9 cellular contexts compared by ENCODE assay signal in genomic region chr15:41933771-41934170, GRCh38. TPM values are rescaled to one million over a fixed set of nuclear protein-coding genes. Genes with fewer than 3 reads are reported as not detected.
A peak's percentile ranks its signal among the peaks of the same experiment; 100 is the strongest.
DNase-seq lines count a peak whose midpoint lies in the region; ATAC-seq, FAIRE-seq and TF ChIP-seq lines count a peak whose summit lies in the region.
"Had no signal": no experiment of that assay in that cellular context is flagged by ENCODE, and none has a peak within 500 bp of the region (broad histone marks: within the 10 kb centered on the region; RNA-seq: fewer than 3 reads in every experiment).

No MANE protein-coding gene starts in this region.

- H2BK120ac ChIP-seq in IMR-90 (ENCODE audit: low read depth, low read length): peak overlapping the region; percentile 75

- H3K4me2 ChIP-seq in IMR-90 (ENCODE audit: low read depth, low read length): no peak overlapping the region
- H3K4me2 ChIP-seq in OCI-LY7 (ENCODE audit: low read length): no peak overlapping the region

- no peak overlapping the region for H3K4me3 ChIP-seq in IMR-90 (ENCODE audit: insufficient read depth, low read depth, low read length)
- no peak overlapping the region for H3K4me3 ChIP-seq in effector memory CD4-positive, alpha-beta T cell (ENCODE audit: insufficient read depth, low read depth, low read length, poor library complexity, severe bottlenecking)
- no peak overlapping the region for H3K4me3 ChIP-seq in pancreas
- no peak overlapping the region for H3K4me3 ChIP-seq in OCI-LY7 (ENCODE audit: low read depth, low read length, poor library complexity, severe bottlenecking)

- H4K91ac ChIP-seq in IMR-90 (ENCODE audit: insufficient read depth, low read depth, low read length): peak overlapping the region; percentile 54

- TF ChIP-seq CTCF in CD14-positive monocyte (IDR thresholded peaks at IDR 0.05) (no peak), IMR-90 (conservative IDR thresholded peaks at IDR 0.05; ENCODE audit: low read depth, low read length) (no peak), pancreas (IDR thresholded peaks at IDR 0.05) (no peak), OCI-LY7 (conservative IDR thresholded peaks at IDR 0.05; ENCODE audit: low read length) (no peak), GM20000 (IDR thresholded peaks at IDR 0.05; ENCODE audit: extremely low read depth, missing control alignments) (no peak)

- H3K27me3 ChIP-seq in IMR-90 (ENCODE audit: control insufficient read depth, insufficient read depth, low read length) (no peaks in the 10 kb centered on the region), pancreas (no peaks in the 10 kb centered on the region)
- H3K27me3 ChIP-seq in effector memory CD4-positive, alpha-beta T cell (replicated peaks; ENCODE audit: control insufficient read depth, insufficient read depth, low read length, poor library complexity, severe bottlenecking): no peaks in the 10 kb centered on the region

- TF ChIP-seq POLR2A in IMR-90 (IDR thresholded peaks at IDR 0.05; ENCODE audit: low read depth, low read length): no peak

- H3K4ac ChIP-seq in IMR-90 (ENCODE audit: low read depth, low read length): peak overlapping the region; percentile 80

- DNase-seq in CD14-positive monocyte (ENCODE audit: low spot score): peak; percentile 83
- peak; percentile 41 for DNase-seq in IMR-90
- no peak for DNase-seq in effector memory CD4-positive, alpha-beta T cell
- no peak for DNase-seq in pancreas
- no peak for DNase-seq in Ammon's horn (ENCODE audit: low spot score)
- no peak for DNase-seq in OCI-LY7 (ENCODE audit: low spot score)
- DNase-seq in GM20000 (ENCODE audit: low spot score): no peak
- DNase-seq in cerebellar nuclear complex (lab: John Stamatoyannopoulos, UW): no peak
- DNase-seq: GDM1 had no signal

- no peak overlapping the region; the same call in 1 of the 2 replicates for H3K23ac ChIP-seq in IMR-90 (ENCODE audit: low read depth, low read length)

- H2BK15ac ChIP-seq in IMR-90 (ENCODE audit: low read depth, low read length): peak overlapping the region; percentile 61; the same call in 1 of the 3 replicates

- peaks cover 75% of the 10 kb centered on the region for H3K4me1 Mint-ChIP-seq in CD14-positive monocyte

- peaks cover 39 to 80% of the 10 kb centered on the region in 2 experiments for H3K79me1 ChIP-seq in IMR-90 (ENCODE audit: low read depth in 1 of 2, low read length in 2 of 2)

- H3K9me3 ChIP-seq in IMR-90 (ENCODE audit: control insufficient read depth, insufficient read depth, low read length): no peaks in the 10 kb centered on the region
- no peaks in the 10 kb centered on the region for H3K9me3 ChIP-seq in effector memory CD4-positive, alpha-beta T cell (ENCODE audit: control insufficient read depth, low read length)
- no peaks in the 10 kb centered on the region for H3K9me3 ChIP-seq in pancreas
- no peaks in the 10 kb centered on the region for H3K9me3 ChIP-seq in OCI-LY7 (ENCODE audit: low read length)

- H3K9me1 ChIP-seq in IMR-90 (ENCODE audit: insufficient read depth, low read length): peaks cover 41% of the 10 kb centered on the region

- H2AK5ac ChIP-seq in IMR-90 (ENCODE audit: low read depth, low read length): peak overlapping the region; percentile 90; the same call in 1 of the 2 replicates

- no peak overlapping the region for H4K5ac ChIP-seq in IMR-90 (ENCODE audit: low read depth, low read length)

- H3K79me2 ChIP-seq in OCI-LY7 (ENCODE audit: insufficient read depth, low read depth, low read length): no peaks in the 10 kb centered on the region

- CTCF ChIA-PET in IMR-90 (lab: Yijun Ruan, JAX): interaction anchor here (0.6 kb wide), 1 partner anchor 196 kb away, joined by 6 read pairs; no protein-coding TSS in a partner anchor
- CTCF ChIA-PET in OCI-LY7 (lab: Charles Lee; ENCODE audit: unreplicated experiment): no interaction called here

- ATAC-seq in IMR-90 (ENCODE audit: low read depth) (no peak), pancreas (peak; percentile 29 to 44 (median 42))

- peaks cover 0 to 3% (median 0%) of the 10 kb centered on the region in 3 donors for H3K27me3 Mint-ChIP-seq in CD14-positive monocyte (ENCODE audit: low read depth in 3 of 3)

- H3K4me3 Mint-ChIP-seq in CD14-positive monocyte: peak overlapping the region in 1 of 2 donors; percentile 37

- dilution Hi-C loops in IMR-90 (cut with HindIII; ENCODE audit: low sequenced_read_pairs, unreplicated experiment): no loop called here

- POLR2A ChIA-PET in IMR-90 (lab: Charles Lee; ENCODE audit: unreplicated experiment): no interaction called here
- POLR2A ChIA-PET in OCI-LY7 (lab: Charles Lee): no interaction called here

- H2AFZ ChIP-seq in IMR-90 (replicated peaks; ENCODE audit: low read length, poor library complexity) (peak overlapping the region; percentile 57), OCI-LY7 (ENCODE audit: low read length) (no peak overlapping the region)

- H2AK9ac ChIP-seq in IMR-90 (replicated peaks; ENCODE audit: low read depth, low read length, poor library complexity): peak overlapping the region; percentile 60

- peaks cover 22% of the 10 kb centered on the region for H3K4me1 ChIP-seq in IMR-90 (ENCODE audit: control insufficient read depth, insufficient read depth, low read length)
- H3K4me1 ChIP-seq in effector memory CD4-positive, alpha-beta T cell (ENCODE audit: control insufficient read depth, insufficient read depth, low read length, poor library complexity, severe bottlenecking): peaks cover 53% of the 10 kb centered on the region
- peaks cover 3 to 24% (median 4%) of the 10 kb centered on the region in 3 donors for H3K4me1 ChIP-seq in pancreas
- peaks cover 29% of the 10 kb centered on the region for H3K4me1 ChIP-seq in OCI-LY7 (ENCODE audit: insufficient read depth, low read length, poor library complexity, severe bottlenecking)

- intact Hi-C loops in CD14-positive monocyte (cut with micrococcal nuclease): no loop called here
- intact Hi-C loops in IMR-90 (cut with micrococcal nuclease): loop anchor here (5.0 kb wide), 1 partner anchor 124 kb away; no protein-coding TSS in a partner anchor
- intact Hi-C loops in pancreas (cut with DNase I): no loop called here
- intact Hi-C loops in OCI-LY7 (cut with micrococcal nuclease; ENCODE audit: unreplicated experiment): no loop called here

- H3K27ac ChIP-seq in IMR-90 (ENCODE audit: insufficient read depth, low read length): no peak overlapping the region
- peak overlapping the region; percentile 95 for H3K27ac ChIP-seq in effector memory CD4-positive, alpha-beta T cell (ENCODE audit: insufficient read depth, low read length, poor library complexity, severe bottlenecking)
- no peak overlapping the region for H3K27ac ChIP-seq in pancreas
- no peak overlapping the region for H3K27ac ChIP-seq in OCI-LY7 (ENCODE audit: low read depth, low read length, poor library complexity, severe bottlenecking)

- FAIRE-seq in pancreas (lab: Jason Lieb, UNC): no peak

- peak overlapping the region in 6 of 7 donors; percentile 74 to 93 (median 89) for H3K27ac Mint-ChIP-seq in CD14-positive monocyte

- no peak overlapping the region for H3K56ac ChIP-seq in IMR-90 (ENCODE audit: extremely low read depth, insufficient read depth, low read length)

- H3K36me3 Mint-ChIP-seq in CD14-positive monocyte: peaks cover 64 to 65% of the 10 kb centered on the region in 2 donors

- no peak overlapping the region for H3K18ac ChIP-seq in IMR-90 (ENCODE audit: low read depth, low read length)

- H3K9me2 ChIP-seq in OCI-LY7 (ENCODE audit: insufficient read depth, low read length): no peaks in the 10 kb centered on the region

- H3K9me3 Mint-ChIP-seq in CD14-positive monocyte: peaks cover 0 to 2% (median 0%) of the 10 kb centered on the region in 7 donors

- no peak for TF ChIP-seq RAD21 in IMR-90 (IDR thresholded peaks at IDR 0.05; ENCODE audit: low read length)

- in situ Hi-C loops in IMR-90 (cut with MboI; ENCODE audit: low sequenced_read_pairs): no loop called here

- BruUV-seq in IMR-90 (replicated peaks; lab: Mats Ljungman, UMichigan) (no TSS peak), OCI-LY7 (replicated peaks; lab: Mats Ljungman, UMichigan) (no TSS peak)

- H2BK20ac ChIP-seq in IMR-90 (ENCODE audit: low read depth, low read length): peak overlapping the region; percentile 71

- no CpG with 5 or more reads among the region's 10 CpGs for whole genome bisulfite sequencing in IMR-90 (ENCODE audit: extremely low coverage in 2 of 2, insufficient read length in 1 of 2), 2 experiments
- 59 to 61% methylated on average over 10 of the region's 10 CpGs for WGBS in pancreas, 2 donors

- H3K14ac ChIP-seq in IMR-90 (replicated peaks; ENCODE audit: low read depth, low read length): peak overlapping the region; percentile 73

- H3K36me3 ChIP-seq in IMR-90 (ENCODE audit: control insufficient read depth, insufficient read depth, low read length): no peaks in the 10 kb centered on the region
- H3K36me3 ChIP-seq in effector memory CD4-positive, alpha-beta T cell (ENCODE audit: control insufficient read depth, insufficient read depth, low read length): no peaks in the 10 kb centered on the region
- H3K36me3 ChIP-seq in pancreas: no peaks in the 10 kb centered on the region
- H3K36me3 ChIP-seq in OCI-LY7 (ENCODE audit: insufficient read depth, low read length): no peaks in the 10 kb centered on the region

- no peak overlapping the region for H2BK5ac ChIP-seq in IMR-90 (ENCODE audit: low read depth, low read length, poor library complexity, severe bottlenecking)

- peak overlapping the region; percentile 53 to 76; a peak in 3 of 4 replicates for H4K8ac ChIP-seq in IMR-90 (ENCODE audit: low read depth in 2 of 2, low read length in 2 of 2)

- peaks cover 14% of the 10 kb centered on the region; the same call in 1 of the 2 replicates for H4K20me1 ChIP-seq in IMR-90 (ENCODE audit: insufficient read depth, low read length)
- H4K20me1 ChIP-seq in OCI-LY7 (ENCODE audit: insufficient read depth, low read length): no peaks in the 10 kb centered on the region

- H3K9ac ChIP-seq in IMR-90 (ENCODE audit: low read depth, low read length): no peak overlapping the region

RNA-seq across cellular contexts. Expression of gene EHD4, which starts 38.6 kb away (rescaled TPM):
- polyA plus RNA-seq in CD14-positive monocyte (10 to 100 TPM; 14.2 to 16.0 TPM), IMR-90 (2012; rRNA removed) (21.0 and 21.1 TPM in 2 replicates), pancreas (1 to 10 TPM; 8.1 to 8.5 TPM)
- total RNA-seq in IMR-90 (2012; rRNA removed) (26.4 and 29.0 TPM in 2 replicates), pancreas (10 to 100 TPM in 2 of 6 donors, 1 to 10 TPM in 4; 8.3 to 22.8 (median 8.6) TPM), OCI-LY7 (2022) (19.4 and 20.7 TPM in 2 replicates)
- 13.2 and 20.3 TPM in 2 replicates for polyA plus RNA-seq in IMR-90 (2012; cell fraction: cytosol; rRNA removed)
- polyA plus RNA-seq in IMR-90 (2012; cell fraction: nucleus; rRNA removed; ENCODE audit: low replicate concordance): 10.2 and 11.2 TPM in 2 replicates
- total RNA-seq in OCI-LY7 (2014; rRNA removed; shearing (Covaris generic)): 13.5 and 14.2 TPM in 2 replicates

RNA-seq across cellular contexts. Expression of gene SPTBN5, which starts 39.9 kb away (rescaled TPM):
- not detected for polyA plus RNA-seq in CD14-positive monocyte
- total RNA-seq in IMR-90 (2012; rRNA removed): under 0.01 TPM in 2 replicates
- 0.37 and 0.38 TPM in 2 replicates for polyA plus RNA-seq in IMR-90 (2012; rRNA removed)
- 0.10 and 0.12 TPM in 2 replicates for polyA plus RNA-seq in IMR-90 (2012; cell fraction: cytosol; rRNA removed)
- 2.3 and 3.5 TPM in 2 replicates for polyA plus RNA-seq in IMR-90 (2012; cell fraction: nucleus; rRNA removed; ENCODE audit: low replicate concordance)
- total RNA-seq in pancreas: 1 to 10 TPM in 2 of 6 donors, under 1 TPM in 4; 0.32 to 4.0 (median 0.60) TPM
- 10 to 100 TPM in 1 of 2 donors, 1 to 10 TPM in 1; 9.5 to 11.4 TPM for polyA plus RNA-seq in pancreas
- 0.03 TPM in 2 replicates for total RNA-seq in OCI-LY7 (2014; rRNA removed; shearing (Covaris generic))
- 0.04 and 0.17 TPM in 2 replicates for total RNA-seq in OCI-LY7 (2022)

Comparison
In these comparisons a context has a peak if more than half of its experiments do, and no peak if none do; other contexts are left out.
1. DNase-seq: peak in CD14-positive monocyte (single experiment) and IMR-90 (single experiment); none in effector memory CD4-positive, alpha-beta T cell (0 of 3), pancreas (0 of 6), Ammon's horn (single experiment), OCI-LY7 (single experiment), GM20000 (single experiment) and cerebellar nuclear complex (0 of 2).